Comparison of ENCODE assay signal across 14 cellular contexts in the genomic region with DNA sequence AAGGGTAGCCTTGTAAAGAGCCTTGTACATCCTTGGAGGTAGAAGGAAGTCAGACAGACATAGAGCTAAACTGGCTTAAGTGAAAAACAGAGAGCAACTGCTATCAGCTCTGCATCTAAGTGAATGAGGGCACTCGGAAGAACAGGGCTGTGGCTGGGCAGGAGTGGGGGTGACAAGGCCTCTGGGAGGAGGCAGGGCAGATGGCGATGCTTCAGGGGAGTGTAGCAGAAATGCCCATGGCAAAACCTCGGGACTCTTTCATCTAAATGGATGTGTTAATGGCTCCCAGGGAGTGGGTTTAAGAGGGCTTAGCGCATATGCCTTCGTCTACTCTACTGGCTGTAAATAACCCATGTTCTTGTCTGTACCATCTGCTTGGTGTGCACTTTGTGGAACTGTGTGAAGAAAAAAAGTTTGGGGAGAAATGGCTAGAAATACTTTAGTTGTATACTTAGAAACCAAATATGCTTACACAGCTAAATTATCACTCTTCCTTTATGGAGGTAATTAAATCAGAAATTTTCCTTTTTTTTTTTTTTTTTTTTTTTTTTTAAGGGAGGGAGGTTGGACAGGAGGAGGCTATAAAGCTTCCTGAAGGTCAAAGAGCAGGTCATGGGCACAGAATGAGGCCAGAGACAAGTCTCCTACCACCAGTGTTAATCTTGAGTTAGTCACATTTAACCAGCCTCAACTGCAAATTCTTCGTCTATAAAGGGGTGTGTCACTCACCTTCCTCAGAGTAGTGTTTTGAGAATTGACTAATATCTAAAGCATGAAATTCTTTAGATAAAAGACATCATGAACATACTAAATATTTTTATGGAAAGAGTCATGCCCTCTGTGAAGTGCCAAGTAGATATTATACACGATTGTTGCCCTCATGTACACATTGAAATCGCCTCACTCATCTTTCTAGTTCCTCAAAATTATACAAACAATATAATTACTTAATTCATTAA.
DNase-seq lines count a peak whose midpoint lies in the region; ATAC-seq, FAIRE-seq and TF ChIP-seq lines count a peak whose summit lies in the region.
"Had no signal": no experiment of that assay in that cellular context is flagged by ENCODE, and none has a peak within 500 bp of the region (broad histone marks: within the 10 kb centered on the region; RNA-seq: fewer than 3 reads in every experiment).

No MANE protein-coding gene starts in this region.

- no peak for TF ChIP-seq CTCF in choroid plexus epithelial cell (conservative IDR thresholded peaks at IDR 0.05; ENCODE audit: low read depth, low read length)
- TF ChIP-seq CTCF in chondrocyte (IDR thresholded peaks at IDR 0.05): no peak

- peak overlapping the region; percentile 90 for H3K27ac Mint-ChIP-seq in activated CD4-positive, alpha-beta T cell treated with anti-CD3 and anti-CD28 coated beads for 36 hours
- H3K27ac Mint-ChIP-seq in stimulated activated memory B cell treated with anti-CD40 and anti-IgM and Interleukin-4, amounts not matched to agents 10 μg/mL and 1 μg/mL and 100 μg/mL, for 72 hours: peak overlapping the region; percentile 29
- H3K27ac Mint-ChIP-seq in chondrocyte (ENCODE audit: unreplicated experiment): no peak overlapping the region
- H3K27ac Mint-ChIP-seq: activated B cell treated with CpG ODN at 0.5 μM for 24 hours had no signal

- H3K4me1 Mint-ChIP-seq in activated CD4-positive, alpha-beta T cell treated with anti-CD3 and anti-CD28 coated beads for 36 hours: peaks cover 85% of the 10 kb centered on the region
- peaks cover 33% of the 10 kb centered on the region for H3K4me1 Mint-ChIP-seq in stimulated activated memory B cell treated with anti-CD40 and anti-IgM and Interleukin-4, amounts not matched to agents 10 μg/mL and 1 μg/mL and 100 μg/mL, for 72 hours
- H3K4me1 Mint-ChIP-seq in chondrocyte (ENCODE audit: low read depth): peaks cover 22% of the 10 kb centered on the region

- no peaks in the 10 kb centered on the region for H3K27me3 Mint-ChIP-seq in activated CD4-positive, alpha-beta T cell treated with anti-CD3 and anti-CD28 coated beads for 36 hours
- H3K27me3 Mint-ChIP-seq in stimulated activated memory B cell treated with anti-CD40 and anti-IgM and Interleukin-4, amounts not matched to agents 10 μg/mL and 1 μg/mL and 100 μg/mL, for 72 hours: no peaks in the 10 kb centered on the region
- H3K27me3 Mint-ChIP-seq in chondrocyte (ENCODE audit: low read depth): no peaks in the 10 kb centered on the region
- H3K27me3 Mint-ChIP-seq: activated B cell treated with CpG ODN at 0.5 μM for 24 hours had no signal

- H3K4me3 Mint-ChIP-seq in activated CD4-positive, alpha-beta T cell treated with anti-CD3 and anti-CD28 coated beads for 36 hours: peak overlapping the region; percentile 7
- no peak overlapping the region for H3K4me3 Mint-ChIP-seq in stimulated activated memory B cell treated with anti-CD40 and anti-IgM and Interleukin-4, amounts not matched to agents 10 μg/mL and 1 μg/mL and 100 μg/mL, for 72 hours
- no peak overlapping the region for H3K4me3 Mint-ChIP-seq in chondrocyte (ENCODE audit: unreplicated experiment)
- H3K4me3 Mint-ChIP-seq: activated B cell treated with CpG ODN at 0.5 μM for 24 hours had no signal

- intact Hi-C loops in activated CD4-positive, alpha-beta T cell treated with anti-CD3 and anti-CD28 coated beads for 36 hours (cut with DNase I, micrococcal nuclease): loop anchor here (1.0 kb wide), 2 partner anchors 11 to 12 kb away; no protein-coding TSS in a partner anchor

- peak; percentile 36 for ATAC-seq in activated CD4-positive, alpha-beta T cell treated with anti-CD3 and anti-CD28 coated beads for 36 hours
- no peak for ATAC-seq in stimulated activated memory B cell treated with anti-CD40 and anti-IgM and Interleukin-4, amounts not matched to agents 10 μg/mL and 1 μg/mL and 100 μg/mL, for 72 hours

- no peak for FAIRE-seq in RCC 7860 (lab: Jason Lieb, UNC)

- no peak for DNase-seq in activated CD4-positive, alpha-beta T cell treated with anti-CD3 and anti-CD28 coated beads for 36 hours
- no peak for DNase-seq in activated CD4-positive, alpha-beta T cell treated with anti-CD3 and anti-CD28 coated beads, Interleukin-2, amount 50 U/mL, for 48 hours
- DNase-seq in RCC 7860 (ENCODE audit: low spot score) (peak; percentile 74), choroid plexus epithelial cell (ENCODE audit: low read depth) (peak; percentile 42), chondrocyte (ENCODE audit: low spot score) (no peak), NCI-H2107 (lab: John Stamatoyannopoulos, UW) (no peak), DMS153 treated with DMSO at 0.1 percent for 48 hours (lab: John Stamatoyannopoulos, UW; ENCODE audit: unreplicated experiment) (no peak)
- DNase-seq: ACHN; activated B cell treated with CpG ODN at 0.5 μM for 24 hours; Karpas-422; stimulated activated CD4-positive, alpha-beta T cell treated with anti-CD3 and anti-CD28 coated beads, Interleukin-2, amount 100 ng/mL, for 48 hours; upper lobe of left lung had no signal

- H3K36me3 Mint-ChIP-seq in activated CD4-positive, alpha-beta T cell treated with anti-CD3 and anti-CD28 coated beads for 36 hours (ENCODE audit: low read depth): peaks cover 66% of the 10 kb centered on the region
- H3K36me3 Mint-ChIP-seq in stimulated activated memory B cell treated with anti-CD40 and anti-IgM and Interleukin-4, amounts not matched to agents 10 μg/mL and 1 μg/mL and 100 μg/mL, for 72 hours: peaks cover 46% of the 10 kb centered on the region
- peaks cover 6% of the 10 kb centered on the region for H3K36me3 Mint-ChIP-seq in chondrocyte (ENCODE audit: low read depth)

- no peaks in the 10 kb centered on the region for H3K9me3 Mint-ChIP-seq in activated CD4-positive, alpha-beta T cell treated with anti-CD3 and anti-CD28 coated beads for 36 hours (ENCODE audit: low read depth)
- no peaks in the 10 kb centered on the region for H3K9me3 Mint-ChIP-seq in stimulated activated memory B cell treated with anti-CD40 and anti-IgM and Interleukin-4, amounts not matched to agents 10 μg/mL and 1 μg/mL and 100 μg/mL, for 72 hours
- H3K9me3 Mint-ChIP-seq in chondrocyte (ENCODE audit: low read depth): no peaks in the 10 kb centered on the region
- H3K9me3 Mint-ChIP-seq: activated B cell treated with CpG ODN at 0.5 μM for 24 hours had no signal

- no peak overlapping the region for H3K4me3 ChIP-seq in choroid plexus epithelial cell (ENCODE audit: low read depth, low read length)
- H3K4me3 ChIP-seq: cardiac muscle cell, upper lobe of left lung had no signal

- POLR2A ChIA-PET in activated CD4-positive, alpha-beta T cell treated with anti-CD3 and anti-CD28 coated beads for 36 hours (lab: Charles Lee): interaction anchor here (0.9 kb wide), 1 partner anchor 12 kb away, joined by 5 read pairs; no protein-coding TSS in a partner anchor

- CTCF ChIA-PET in activated CD4-positive, alpha-beta T cell treated with anti-CD3 and anti-CD28 coated beads for 36 hours (lab: Charles Lee): interaction anchor here (1.0 to 2.1 kb wide), 5 partner anchors 12 to 231 kb away, joined by 4 to 13 read pairs (median 5); no protein-coding TSS in a partner anchor

Comparison
In these comparisons a context has a peak if more than half of its experiments do, and no peak if none do; other contexts are left out.
1. DNase-seq: peak in RCC 7860 (single experiment) and choroid plexus epithelial cell (single experiment); none in activated CD4-positive, alpha-beta T cell treated with anti-CD3 and anti-CD28 coated beads for 36 hours (single experiment), activated CD4-positive, alpha-beta T cell treated with anti-CD3 and anti-CD28 coated beads, Interleukin-2, amount 50 U/mL, for 48 hours (0 of 2), chondrocyte (single experiment), NCI-H2107 (single experiment) and DMS153 treated with DMSO at 0.1 percent for 48 hours (single experiment).